8 cellular contexts compared by ENCODE assay signal in the genomic region with DNA sequence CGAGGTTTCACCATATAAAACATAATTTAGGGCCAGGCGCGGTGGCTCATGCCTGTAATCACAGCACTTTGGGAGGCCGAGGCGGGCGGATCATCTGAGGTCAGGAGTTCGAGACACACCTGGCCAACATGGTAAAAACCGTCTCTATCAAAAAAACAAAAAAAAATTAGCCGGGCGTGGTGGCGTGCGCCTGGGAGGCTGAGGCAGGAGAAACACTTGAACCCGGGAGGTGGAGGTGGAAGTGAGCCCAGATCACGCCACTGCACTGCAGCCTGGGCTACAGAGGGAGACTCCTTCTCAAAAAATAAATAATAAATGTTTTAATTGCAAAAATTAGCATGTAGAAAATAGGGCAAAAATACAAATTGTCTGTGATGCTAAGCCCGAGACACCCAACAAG. TPM values are rescaled to one million over a fixed set of nuclear protein-coding genes. Genes with fewer than 3 reads are reported as not detected.
A peak's percentile ranks its signal among the peaks of the same experiment; 100 is the strongest.
DNase-seq lines count a peak whose midpoint lies in the region; ATAC-seq and TF ChIP-seq lines count a peak whose summit lies in the region.

No MANE protein-coding gene starts in this region.

- no peak for ATAC-seq in DND-41 (ENCODE audit: insufficient read depth, low read depth)

- peak overlapping the region; percentile 90 for H2AFZ ChIP-seq in DND-41 (ENCODE audit: low read depth, low read length)
- H2AFZ ChIP-seq in OCI-LY7 (ENCODE audit: low read length) = peak overlapping the region; percentile 49; the same call in 1 of the 2 replicates

- TF ChIP-seq CTCF in DND-41 (IDR thresholded peaks at IDR 0.05; ENCODE audit: borderline replicate concordance, extremely low read depth, low read length, poor library complexity, severe bottlenecking) (no peak), OCI-LY7 (conservative IDR thresholded peaks at IDR 0.05; ENCODE audit: low read length) (no peak), osteocyte (IDR thresholded peaks at IDR 0.05) (no peak)

- H3K36me3 ChIP-seq in DND-41 (ENCODE audit: insufficient read depth, low read length) (peaks cover 8% of the 10 kb centered on the region; the same call in 1 of the 2 replicates), OCI-LY7 (ENCODE audit: insufficient read depth, low read length) (peaks cover 10% of the 10 kb centered on the region), endocrine pancreas (ENCODE audit: control insufficient read depth, insufficient read depth, low read length) (no peaks in the 10 kb centered on the region)

- H4K20me1 ChIP-seq in DND-41 (ENCODE audit: insufficient read depth, low read length) = 0 out of 2 replicates have a peak, but pooled peaks cover 4% of the 10 kb centered on the region
- H4K20me1 ChIP-seq in OCI-LY7 (ENCODE audit: insufficient read depth, low read length) = no peaks in the 10 kb centered on the region

- no peak for DNase-seq in DND-41
- peak; percentile 35 for DNase-seq in OCI-LY7 (ENCODE audit: low spot score)
- DNase-seq in osteocyte (ENCODE audit: extremely low spot score, unreplicated experiment) = no peak
- no peak for DNase-seq in mucosa of gallbladder (ENCODE audit: low spot score)
- no peak for DNase-seq in NCI-H774 (lab: John Stamatoyannopoulos, UW)
- DNase-seq in cerebellar nuclear complex (lab: John Stamatoyannopoulos, UW) = no peak
- DNase-seq in activated CD4-positive, CD25-positive, alpha-beta regulatory T cell (lab: John Stamatoyannopoulos, UW) = no peak

- H3K4me1 ChIP-seq in DND-41 (ENCODE audit: insufficient read depth, low read length) = peaks cover 47% of the 10 kb centered on the region
- H3K4me1 ChIP-seq in OCI-LY7 (ENCODE audit: insufficient read depth, low read length, poor library complexity, severe bottlenecking) = peaks cover 48% of the 10 kb centered on the region
- no peaks in the 10 kb centered on the region for H3K4me1 ChIP-seq in endocrine pancreas (ENCODE audit: control insufficient read depth, insufficient read depth, low read length)

- peak overlapping the region; percentile 79 for H3K27ac ChIP-seq in DND-41 (ENCODE audit: low read length)
- peak overlapping the region; percentile 93 for H3K27ac ChIP-seq in OCI-LY7 (ENCODE audit: low read depth, low read length, poor library complexity, severe bottlenecking)

- H3K27me3 ChIP-seq in DND-41 (ENCODE audit: insufficient read depth, low read length, poor library complexity) = no peaks in the 10 kb centered on the region
- no peaks in the 10 kb centered on the region for H3K27me3 ChIP-seq in endocrine pancreas (ENCODE audit: control insufficient read depth, insufficient read depth, low read length)

- no peaks in the 10 kb centered on the region for H3K9me3 ChIP-seq in DND-41 (ENCODE audit: insufficient read depth, low read length, severe bottlenecking)
- H3K9me3 ChIP-seq in OCI-LY7 (ENCODE audit: low read length) = no peaks in the 10 kb centered on the region
- H3K9me3 ChIP-seq in endocrine pancreas (ENCODE audit: control insufficient read depth, low read length) = no peaks in the 10 kb centered on the region

- intact Hi-C loops in OCI-LY7 (cut with micrococcal nuclease; ENCODE audit: unreplicated experiment) = loop anchor here (10.0 kb wide), 1 partner anchor 979 kb away; the partner anchor contains the start of gene FBXO7

- H3K79me2 ChIP-seq in DND-41 (ENCODE audit: insufficient read depth, low read length) (peaks cover 54% of the 10 kb centered on the region), OCI-LY7 (ENCODE audit: insufficient read depth, low read depth, low read length) (peaks cover 43% of the 10 kb centered on the region)

- H3K27me3 Mint-ChIP-seq in osteocyte (ENCODE audit: unreplicated experiment) = no peaks in the 10 kb centered on the region

- CTCF ChIA-PET in OCI-LY7 (lab: Charles Lee; ENCODE audit: unreplicated experiment) = no interaction called here

- POLR2A ChIA-PET in OCI-LY7 (lab: Charles Lee) = interaction anchor here (1.0 to 1.1 kb wide), 2 partner anchors 10 to 135 kb away, joined by 3 to 5 read pairs; no protein-coding TSS in a partner anchor

- no TSS peak for BruUV-seq in OCI-LY7 (replicated peaks; lab: Mats Ljungman, UMichigan)

- H3K4me3 Mint-ChIP-seq in osteocyte (ENCODE audit: unreplicated experiment) = peak overlapping the region; percentile 93

- H3K9ac ChIP-seq in DND-41 (ENCODE audit: low read depth, low read length) (peak overlapping the region; percentile 81), endocrine pancreas (ENCODE audit: control insufficient read depth, insufficient read depth, low read length) (no peak overlapping the region)

- peak overlapping the region; percentile 85 for H3K4me2 ChIP-seq in DND-41 (ENCODE audit: insufficient read depth, low read length)
- H3K4me2 ChIP-seq in OCI-LY7 (ENCODE audit: low read length) = peak overlapping the region; percentile 90

- peaks cover 30% of the 10 kb centered on the region for H3K4me1 Mint-ChIP-seq in osteocyte (ENCODE audit: unreplicated experiment)

- H3K27ac Mint-ChIP-seq in osteocyte (ENCODE audit: unreplicated experiment) = peak overlapping the region; percentile 88

- no peaks in the 10 kb centered on the region for H3K9me2 ChIP-seq in OCI-LY7 (ENCODE audit: insufficient read depth, low read length)

- H3K9me3 Mint-ChIP-seq in osteocyte (ENCODE audit: unreplicated experiment) = no peaks in the 10 kb centered on the region

- no peaks in the 10 kb centered on the region for H3K36me3 Mint-ChIP-seq in osteocyte (ENCODE audit: unreplicated experiment)

- H3K4me3 ChIP-seq in DND-41 (ENCODE audit: low read depth in 1 of 2, low read length in 2 of 2) (peak overlapping the region; percentile 60 to 90), OCI-LY7 (ENCODE audit: low read depth, low read length, poor library complexity, severe bottlenecking) (peak overlapping the region; percentile 89), endocrine pancreas (ENCODE audit: control insufficient read depth, insufficient read depth, low read length) (peak overlapping the region; percentile 78)

RNA-seq across cellular contexts. Expression of gene SFI1, which starts 1.0 kb away (rescaled TPM):
- total RNA-seq in OCI-LY7 (2014; rRNA removed; shearing (Covaris generic)) = 72.6 and 73.3 TPM in 2 replicates
- 132 and 145 TPM in 2 replicates for total RNA-seq in OCI-LY7 (2022)
- 39.5 and 40.6 TPM in 2 replicates for total RNA-seq in osteocyte
- total RNA-seq in mucosa of gallbladder = 74.5 TPM

RNA-seq across cellular contexts. Expression of gene EIF4ENIF1, which starts 5.7 kb away (rescaled TPM):
- 12.5 and 18.1 TPM in 2 replicates for total RNA-seq in OCI-LY7 (2014; rRNA removed; shearing (Covaris generic))
- total RNA-seq in OCI-LY7 (2022) (40.3 and 46.0 TPM in 2 replicates), osteocyte (38.4 and 41.0 TPM in 2 replicates), mucosa of gallbladder (24.5 TPM)
